ENCODE assay signal across 23 cellular contexts in genomic region chr20:35508493-35509218, GRCh38. TPM values are rescaled to one million over a fixed set of nuclear protein-coding genes. Genes with fewer than 3 reads are reported as not detected.
DNase-seq lines count a peak whose midpoint lies in the region; ATAC-seq lines count a peak whose summit lies in the region.
"Had no signal": no experiment of that assay in that cellular context is flagged by ENCODE, and none has a peak within 500 bp of the region (broad histone marks: within the 10 kb centered on the region; RNA-seq: fewer than 3 reads in every experiment).

No MANE protein-coding gene starts in this region.

- H3K4me1 Mint-ChIP-seq in activated CD8-positive, alpha-beta memory T cell treated with anti-CD3 and anti-CD28 coated beads, Interleukin-2, amount 10 ng/mL, durations not matched to agents 7 days and 5 days, result peaks cover 37% of the 10 kb centered on the region
- H3K4me1 Mint-ChIP-seq in IgD-negative memory B cell, result peaks cover 27 to 38% (median 37%) of the 10 kb centered on the region in 3 donors
- H3K4me1 Mint-ChIP-seq in stimulated activated naive B cell treated with anti-CD40 and anti-IgM and Interleukin-4, amounts not matched to agents 10 μg/mL and 1 μg/mL and 100 μg/mL, for 72 hours, result peaks cover 31% of the 10 kb centered on the region in 2 donors
- H3K4me1 Mint-ChIP-seq: CD14-positive monocyte, H9 had no signal

- no peaks in the 10 kb centered on the region for H3K27me3 Mint-ChIP-seq in activated CD8-positive, alpha-beta memory T cell treated with anti-CD3 and anti-CD28 coated beads, Interleukin-2, amount 10 ng/mL, durations not matched to agents 7 days and 5 days
- H3K27me3 Mint-ChIP-seq in IgD-negative memory B cell, result no peaks in the 10 kb centered on the region
- no peaks in the 10 kb centered on the region for H3K27me3 Mint-ChIP-seq in stimulated activated naive B cell treated with anti-CD40 and anti-IgM and Interleukin-4, amounts not matched to agents 10 μg/mL and 1 μg/mL and 100 μg/mL, for 72 hours

- DNase-seq in activated CD8-positive, alpha-beta memory T cell treated with anti-CD3 and anti-CD28 coated beads, Interleukin-2, amount 10 ng/mL, durations not matched to agents 7 days and 5 days, result no peak
- no peak for DNase-seq in activated CD8-positive, alpha-beta memory T cell treated with anti-CD3 and anti-CD28 coated beads, Interleukin-2, amount 50 U/mL, for 4 hours
- DNase-seq in left colon (no peak), mesenteric fat pad (ENCODE audit: low spot score) (no peak), glomerular visceral epithelial cell (ENCODE audit: extremely low spot score) (no peak)
- DNase-seq in stimulated activated naive B cell treated with anti-CD40 and anti-IgM and Interleukin-4, amounts not matched to agents 10 μg/mL and 1 μg/mL and 100 μg/mL, for 72 hours, result no peak
- DNase-seq: DMS 273 treated with DMSO at 0.1 percent for 48 hours, DND-41, GM23248, H9, HFFc6, MV-4-11, NCI-H1105 treated with DMSO at 0.1 percent for 48 hours, NCI-H2029 treated with DMSO at 0.1 percent for 48 hours, NCI-H226, NCI-H524, NCI-H82 had no signal

- H3K27ac Mint-ChIP-seq in activated CD8-positive, alpha-beta memory T cell treated with anti-CD3 and anti-CD28 coated beads, Interleukin-2, amount 10 ng/mL, durations not matched to agents 7 days and 5 days, result peak overlapping the region; percentile 22
- peak overlapping the region; percentile 11 to 92 (median 46) for H3K27ac Mint-ChIP-seq in IgD-negative memory B cell
- H3K27ac Mint-ChIP-seq in stimulated activated naive B cell treated with anti-CD40 and anti-IgM and Interleukin-4, amounts not matched to agents 10 μg/mL and 1 μg/mL and 100 μg/mL, for 72 hours, result peak overlapping the region; percentile 65
- H3K27ac Mint-ChIP-seq: H9, HFFc6 had no signal

- intact Hi-C loops in left colon (cut with DNase I, micrococcal nuclease), result no loop called here

- no peak for ATAC-seq in activated CD8-positive, alpha-beta memory T cell treated with anti-CD3 and anti-CD28 coated beads, Interleukin-2, amount 10 ng/mL, durations not matched to agents 7 days and 5 days
- ATAC-seq in left colon (peak; percentile 89), HG03095 (IDR thresholded peaks at IDR 0.05; ENCODE audit: unreplicated experiment) (no peak)
- ATAC-seq in stimulated activated naive B cell treated with anti-CD40 and anti-IgM and Interleukin-4, amounts not matched to agents 10 μg/mL and 1 μg/mL and 100 μg/mL, for 72 hours (replicated peaks), result peak; percentile 67 to 68
- ATAC-seq: Panc1 had no signal

- H3K36me3 Mint-ChIP-seq in activated CD8-positive, alpha-beta memory T cell treated with anti-CD3 and anti-CD28 coated beads, Interleukin-2, amount 10 ng/mL, durations not matched to agents 7 days and 5 days, result peaks cover 54% of the 10 kb centered on the region
- peaks cover 10% of the 10 kb centered on the region for H3K36me3 Mint-ChIP-seq in IgD-negative memory B cell
- H3K36me3 Mint-ChIP-seq in stimulated activated naive B cell treated with anti-CD40 and anti-IgM and Interleukin-4, amounts not matched to agents 10 μg/mL and 1 μg/mL and 100 μg/mL, for 72 hours, result peaks cover 56 to 58% of the 10 kb centered on the region in 2 donors

- no peak overlapping the region for H3K4me3 Mint-ChIP-seq in activated CD8-positive, alpha-beta memory T cell treated with anti-CD3 and anti-CD28 coated beads, Interleukin-2, amount 10 ng/mL, durations not matched to agents 7 days and 5 days
- H3K4me3 Mint-ChIP-seq in IgD-negative memory B cell, result peak overlapping the region in 3 of 4 donors; percentile 4 to 83 (median 58)
- H3K4me3 Mint-ChIP-seq in stimulated activated naive B cell treated with anti-CD40 and anti-IgM and Interleukin-4, amounts not matched to agents 10 μg/mL and 1 μg/mL and 100 μg/mL, for 72 hours, result no peak overlapping the region
- H3K4me3 Mint-ChIP-seq: CD14-positive monocyte, H9, HFFc6 had no signal

- no peaks in the 10 kb centered on the region for H3K9me3 Mint-ChIP-seq in activated CD8-positive, alpha-beta memory T cell treated with anti-CD3 and anti-CD28 coated beads, Interleukin-2, amount 10 ng/mL, durations not matched to agents 7 days and 5 days (ENCODE audit: low read depth)
- H3K9me3 Mint-ChIP-seq in IgD-negative memory B cell, result no peaks in the 10 kb centered on the region
- H3K9me3 Mint-ChIP-seq in stimulated activated naive B cell treated with anti-CD40 and anti-IgM and Interleukin-4, amounts not matched to agents 10 μg/mL and 1 μg/mL and 100 μg/mL, for 72 hours, result no peaks in the 10 kb centered on the region
- H3K9me3 Mint-ChIP-seq: H9, HFFc6 had no signal

- CTCF ChIA-PET in activated CD8-positive, alpha-beta memory T cell treated with anti-CD3 and anti-CD28 coated beads, Interleukin-2, amount 10 ng/mL, durations not matched to agents 7 days and 5 days (lab: Charles Lee), result no interaction called here

RNA-seq across cellular contexts. Expression of gene C20orf173, which starts 20.8 kb away (rescaled TPM):
- total RNA-seq in activated CD8-positive, alpha-beta memory T cell treated with anti-CD3 and anti-CD28 coated beads, Interleukin-2, amount 10 ng/mL, durations not matched to agents 7 days and 5 days, result not detected
- polyA plus RNA-seq in IgD-negative memory B cell, result not detected
- not detected for total RNA-seq in left colon
- total RNA-seq in mesenteric fat pad, result not detected
- total RNA-seq: GM23248, H9, HFFc6, HT-29, SJSA1 had no signal
- polyA plus RNA-seq: CD14-positive monocyte, GM23248 had no signal

RNA-seq across cellular contexts. Expression of gene ERGIC3, which starts 33.2 kb away (rescaled TPM):
- 100 to 1,000 TPM; 115 to 128 TPM for total RNA-seq in activated CD8-positive, alpha-beta memory T cell treated with anti-CD3 and anti-CD28 coated beads, Interleukin-2, amount 10 ng/mL, durations not matched to agents 7 days and 5 days
- polyA plus RNA-seq in IgD-negative memory B cell, result 119 TPM
- total RNA-seq in left colon, result 100 to 1,000 TPM; 262 to 278 TPM
- total RNA-seq in mesenteric fat pad, result 138 TPM

RNA-seq across cellular contexts. Expression of gene CEP250, which starts 53.3 kb away (rescaled TPM):
- total RNA-seq in activated CD8-positive, alpha-beta memory T cell treated with anti-CD3 and anti-CD28 coated beads, Interleukin-2, amount 10 ng/mL, durations not matched to agents 7 days and 5 days, result 10 to 100 TPM; 68.6 to 86.9 TPM
- polyA plus RNA-seq in IgD-negative memory B cell, result 23.1 TPM
- total RNA-seq in left colon (10 to 100 TPM; 22.5 to 23.2 TPM), mesenteric fat pad (19.3 TPM)

Comparison
In these comparisons a context has a peak if more than half of its experiments do, and no peak if none do; other contexts are left out.
1. ATAC-seq: peak in left colon (single experiment) and stimulated activated naive B cell treated with anti-CD40 and anti-IgM and Interleukin-4, amounts not matched to agents 10 μg/mL and 1 μg/mL and 100 μg/mL, for 72 hours (2 of 2); none in activated CD8-positive, alpha-beta memory T cell treated with anti-CD3 and anti-CD28 coated beads, Interleukin-2, amount 10 ng/mL, durations not matched to agents 7 days and 5 days (single experiment) and HG03095 (single experiment).
2. H3K4me3 Mint-ChIP-seq: peak in IgD-negative memory B cell (3 of 4); none in activated CD8-positive, alpha-beta memory T cell treated with anti-CD3 and anti-CD28 coated beads, Interleukin-2, amount 10 ng/mL, durations not matched to agents 7 days and 5 days (single experiment) and stimulated activated naive B cell treated with anti-CD40 and anti-IgM and Interleukin-4, amounts not matched to agents 10 μg/mL and 1 μg/mL and 100 μg/mL, for 72 hours (0 of 2).
3. Peak in every context shown above with its lines, with median percentiles within 50 percentile points of each other: H3K27ac Mint-ChIP-seq.